ENCODE assay signal across 18 cellular contexts in the genomic region with DNA sequence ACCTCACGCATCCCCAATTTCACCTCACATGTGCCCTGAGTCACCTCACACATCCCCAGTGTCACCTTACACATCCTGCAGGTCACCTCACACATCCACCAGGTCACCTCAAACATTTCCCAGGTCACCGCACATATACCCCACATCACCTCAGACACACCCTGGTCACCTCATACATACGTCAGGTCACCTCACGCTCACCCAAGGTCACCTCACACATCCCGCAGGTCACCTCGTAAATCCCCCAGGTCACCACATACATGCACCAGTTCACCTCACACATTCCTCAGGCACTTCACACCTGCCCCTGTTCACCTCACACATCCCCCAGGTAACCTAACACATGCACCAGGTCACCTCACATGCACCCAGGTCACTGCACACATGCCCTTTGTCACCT.
DNase-seq lines count a peak whose midpoint lies in the region; ATAC-seq, FAIRE-seq and TF ChIP-seq lines count a peak whose summit lies in the region.
"Had no signal": no experiment of that assay in that cellular context is flagged by ENCODE, and none has a peak within 500 bp of the region (broad histone marks: within the 10 kb centered on the region; RNA-seq: fewer than 3 reads in every experiment).

No MANE protein-coding gene starts in this region.

- no peak overlapping the region for H2AFZ ChIP-seq in HepG2 (ENCODE audit: low read length)
- H2AFZ ChIP-seq: GM23248 had no signal

- H3K9ac ChIP-seq in HepG2 (ENCODE audit: insufficient read depth, low read depth, low read length): no peak overlapping the region
- H3K9ac ChIP-seq: GM23248, KMS-11 had no signal

- TF ChIP-seq EP300 in HepG2 (IDR thresholded peaks at IDR 0.05; ENCODE audit: low read depth in 2 of 2, low read length in 2 of 2): no peak
- TF ChIP-seq EP300 in HepG2 (CRISPR knock-in tag; IDR thresholded peaks at IDR 0.05; ENCODE audit: borderline replicate concordance): no peak

- H4K20me1 ChIP-seq in HepG2 (ENCODE audit: insufficient read depth, low read length): no peaks in the 10 kb centered on the region

- H3K27ac ChIP-seq in KOPT-K1 (ENCODE audit: low read depth, low read length, poor library complexity, severe bottlenecking) (peak overlapping the region; percentile 66), HepG2 (ENCODE audit: extremely low read length, insufficient read depth, low read length) (no peak overlapping the region)
- H3K27ac ChIP-seq: GM23248, KMS-11 had no signal

- H3K4me1 Mint-ChIP-seq in natural killer cell treated with Interleukin-12 subunit alpha and Interleukin-12 subunit beta and Interleukin-15 and Interleukin-18, amount 100 ng/mL, for 72 hours (ENCODE audit: low read depth in 2 of 2): peaks cover 19 to 21% of the 10 kb centered on the region in 2 donors
- H3K4me1 Mint-ChIP-seq in natural killer cell: peaks cover 0 to 4% of the 10 kb centered on the region in 2 donors

- no peaks in the 10 kb centered on the region for H3K36me3 Mint-ChIP-seq in natural killer cell treated with Interleukin-12 subunit alpha and Interleukin-12 subunit beta and Interleukin-15 and Interleukin-18, amount 100 ng/mL, for 72 hours
- no peaks in the 10 kb centered on the region for H3K36me3 Mint-ChIP-seq in natural killer cell

- intact Hi-C loops in natural killer cell (cut with micrococcal nuclease): no loop called here
- intact Hi-C loops in HepG2 (cut with micrococcal nuclease; ENCODE audit: unreplicated experiment): no loop called here

- CTCF ChIA-PET in HepG2 (lab: Yijun Ruan, JAX; ENCODE audit: low intra/inter-chr PET ratio, low total read pairs): no interaction called here

- no peak overlapping the region for H3K4me3 Mint-ChIP-seq in natural killer cell treated with Interleukin-12 subunit alpha and Interleukin-12 subunit beta and Interleukin-15 and Interleukin-18, amount 100 ng/mL, for 72 hours
- no peak overlapping the region for H3K4me3 Mint-ChIP-seq in natural killer cell
- H3K4me3 Mint-ChIP-seq: CD4-positive, alpha-beta T cell had no signal

- DNase-seq in natural killer cell treated with Interleukin-12 subunit alpha and Interleukin-12 subunit beta and Interleukin-15 and Interleukin-18, amount 100 ng/mL, for 72 hours (ENCODE audit: low spot score): no peak
- DNase-seq in natural killer cell (no peak), HepG2 (ENCODE audit: low spot score) (no peak), NCI-H510A treated with DMSO at 0.1 percent for 48 hours (lab: John Stamatoyannopoulos, UW) (no peak), amygdala (lab: John Stamatoyannopoulos, UW) (no peak)
- DNase-seq: 8988T; BE2C; C1 segment of cervical spinal cord; CD4-positive, alpha-beta T cell; DMS79; GF-D8; GM23248 had no signal

- H3K9me3 ChIP-seq in KOPT-K1 (ENCODE audit: insufficient read depth, low read length, poor library complexity, severe bottlenecking) (no peaks in the 10 kb centered on the region), HepG2 (ENCODE audit: low read length) (no peaks in the 10 kb centered on the region)
- H3K9me3 ChIP-seq: BE2C, HAP-1 had no signal

- TF ChIP-seq RAD21 in HepG2 (CRISPR knock-in tag; IDR thresholded peaks at IDR 0.05): no peak

- H3K27me3 Mint-ChIP-seq in natural killer cell treated with Interleukin-12 subunit alpha and Interleukin-12 subunit beta and Interleukin-15 and Interleukin-18, amount 100 ng/mL, for 72 hours: peaks cover 33 to 39% of the 10 kb centered on the region in 2 donors
- H3K27me3 Mint-ChIP-seq in natural killer cell (ENCODE audit: low read depth in 2 of 2): peaks cover 27 to 35% of the 10 kb centered on the region in 2 donors

- H3K36me3 ChIP-seq in KOPT-K1 (ENCODE audit: insufficient read depth, low read length): peaks cover 16% of the 10 kb centered on the region; the same call in 1 of the 2 replicates
- H3K36me3 ChIP-seq in HepG2 (replicated peaks in 1 of 2; ENCODE audit: control insufficient read depth in 1 of 2, insufficient read depth in 2 of 2, low read length in 2 of 2): no peaks in the 10 kb centered on the region
- H3K36me3 ChIP-seq: BE2C, HAP-1 had no signal

- peak; percentile 31 to 55 for ATAC-seq in natural killer cell treated with Interleukin-12 subunit alpha and Interleukin-12 subunit beta and Interleukin-15 and Interleukin-18, amount 100 ng/mL, for 72 hours
- ATAC-seq in natural killer cell (no peak), HepG2 (no peak), HG02970 (IDR thresholded peaks at IDR 0.05; ENCODE audit: low FRiP score, unreplicated experiment) (no peak), HG03439 (IDR thresholded peaks at IDR 0.05; ENCODE audit: unreplicated experiment) (no peak)

- in situ Hi-C loops in HepG2 (cut with HindIII; ENCODE audit: extremely low pct_ligation_motif_present, low pct_unique_long_range_greater_than_20kb): no loop called here

- peaks cover 0 to 9% of the 10 kb centered on the region in 2 experiments; a peak in 2 of 5 replicates for H3K27me3 ChIP-seq in HepG2 (ENCODE audit: control insufficient read depth in 1 of 2, insufficient read depth in 2 of 2, low read length in 2 of 2)

- no peak for TF ChIP-seq CTCF in natural killer cell (IDR thresholded peaks at IDR 0.05)
- no peak for TF ChIP-seq CTCF in HepG2 (CRISPR knock-in tag; IDR thresholded peaks at IDR 0.05)

- H3K4me1 ChIP-seq in HepG2 (ENCODE audit: insufficient read depth, low read length): no peaks in the 10 kb centered on the region
- H3K4me1 ChIP-seq: BE2C, HAP-1 had no signal

- H3K79me2 ChIP-seq in HepG2 (ENCODE audit: insufficient read depth, low read length): no peaks in the 10 kb centered on the region

- H3K9me3 Mint-ChIP-seq in natural killer cell treated with Interleukin-12 subunit alpha and Interleukin-12 subunit beta and Interleukin-15 and Interleukin-18, amount 100 ng/mL, for 72 hours: no peaks in the 10 kb centered on the region
- no peaks in the 10 kb centered on the region for H3K9me3 Mint-ChIP-seq in natural killer cell
- H3K9me3 Mint-ChIP-seq: CD4-positive, alpha-beta T cell had no signal

- H3K4me3 ChIP-seq in HepG2 (replicated peaks in 1 of 3; ENCODE audit: insufficient read depth in 1 of 3, low read depth in 2 of 3, low read length in 3 of 3): no peak overlapping the region
- H3K4me3 ChIP-seq: GM23248, HAP-1 had no signal

- peak overlapping the region; percentile 14 to 36 for H3K27ac Mint-ChIP-seq in natural killer cell treated with Interleukin-12 subunit alpha and Interleukin-12 subunit beta and Interleukin-15 and Interleukin-18, amount 100 ng/mL, for 72 hours
- no peak overlapping the region for H3K27ac Mint-ChIP-seq in natural killer cell
- H3K27ac Mint-ChIP-seq: CD4-positive, alpha-beta T cell had no signal

- H3K4me2 ChIP-seq in HepG2 (ENCODE audit: low read depth, low read length): no peak overlapping the region
- H3K4me2 ChIP-seq: KMS-11 had no signal

- POLR2A ChIA-PET in HepG2 (lab: Yijun Ruan, JAX): no interaction called here

- no peak for FAIRE-seq in HepG2 (lab: Jason Lieb, UNC)
- FAIRE-seq: GM19239 had no signal

- BruUV-seq in HepG2 (replicated peaks; lab: Mats Ljungman, UMichigan): no TSS peak

- TF ChIP-seq POLR2A in HepG2 (IDR thresholded peaks at IDR 0.05; ENCODE audit: insufficient read depth in 1 of 2, low read depth in 2 of 2, low read length in 2 of 2): no peak

- WGBS in HepG2 (ENCODE audit: low lambda C conversion rate): 7% methylated on average over 6 of the region's 6 CpGs

TF ChIP-seq in HepG2, 621 proteins besides CTCF, POLR2A, EP300 and RAD21:
- TF ChIP-seq MIER3 (CRISPR knock-in tag; IDR thresholded peaks at IDR 0.05; ENCODE audit: borderline replicate concordance): no peak
- TF ChIP-seq ZNF205 (CRISPR knock-in tag; IDR thresholded peaks at IDR 0.05): no peak
- no peak for TF ChIP-seq HCFC1 (IDR thresholded peaks at IDR 0.05; ENCODE audit: low read depth, low read length)
- no peak for TF ChIP-seq NRL (CRISPR knock-in tag; IDR thresholded peaks at IDR 0.05; ENCODE audit: borderline replicate concordance)
- no peak for TF ChIP-seq NR2F1 (CRISPR knock-in tag; IDR thresholded peaks at IDR 0.05)
- TF ChIP-seq, protein P1, sequence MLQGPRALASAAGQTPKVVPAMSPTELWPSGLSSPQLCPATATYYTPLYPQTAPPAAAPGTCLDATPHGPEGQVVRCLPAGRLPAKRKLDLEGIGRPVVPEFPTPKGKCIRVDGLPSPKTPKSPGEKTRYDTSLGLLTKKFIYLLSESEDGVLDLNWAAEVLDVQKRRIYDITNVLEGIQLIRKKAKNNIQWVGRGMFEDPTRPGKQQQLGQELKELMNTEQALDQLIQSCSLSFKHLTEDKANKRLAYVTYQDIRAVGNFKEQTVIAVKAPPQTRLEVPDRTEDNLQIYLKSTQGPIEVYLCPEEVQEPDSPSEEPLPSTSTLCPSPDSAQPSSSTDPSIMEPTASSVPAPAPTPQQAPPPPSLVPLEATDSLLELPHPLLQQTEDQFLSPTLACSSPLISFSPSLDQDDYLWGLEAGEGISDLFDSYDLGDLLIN (CRISPR knock-in tag; IDR thresholded peaks at IDR 0.05; ENCODE audit: borderline replicate concordance): no peak
- TF ChIP-seq, protein P2, sequence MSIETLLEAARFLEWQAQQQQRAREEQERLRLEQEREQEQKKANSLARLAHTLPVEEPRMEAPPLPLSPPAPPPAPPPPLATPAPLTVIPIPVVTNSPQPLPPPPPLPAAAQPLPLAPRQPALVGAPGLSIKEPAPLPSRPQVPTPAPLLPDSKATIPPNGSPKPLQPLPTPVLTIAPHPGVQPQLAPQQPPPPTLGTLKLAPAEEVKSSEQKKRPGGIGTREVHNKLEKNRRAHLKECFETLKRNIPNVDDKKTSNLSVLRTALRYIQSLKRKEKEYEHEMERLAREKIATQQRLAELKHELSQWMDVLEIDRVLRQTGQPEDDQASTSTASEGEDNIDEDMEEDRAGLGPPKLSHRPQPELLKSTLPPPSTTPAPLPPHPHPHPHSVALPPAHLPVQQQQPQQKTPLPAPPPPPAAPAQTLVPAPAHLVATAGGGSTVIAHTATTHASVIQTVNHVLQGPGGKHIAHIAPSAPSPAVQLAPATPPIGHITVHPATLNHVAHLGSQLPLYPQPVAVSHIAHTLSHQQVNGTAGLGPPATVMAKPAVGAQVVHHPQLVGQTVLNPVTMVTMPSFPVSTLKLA (IDR thresholded peaks at IDR 0.05): peak; percentile 76; the same call in 1 of the 2 replicates
TF ChIP-seq in HepG2: peak in this region for 1.

Comparison
In these comparisons a context has a peak if more than half of its experiments do, and no peak if none do; other contexts are left out.
1. ATAC-seq: peak in natural killer cell treated with Interleukin-12 subunit alpha and Interleukin-12 subunit beta and Interleukin-15 and Interleukin-18, amount 100 ng/mL, for 72 hours (2 of 2); none in natural killer cell (0 of 3), HepG2 (single experiment), HG02970 (single experiment) and HG03439 (single experiment).
2. H3K27ac Mint-ChIP-seq: peak in natural killer cell treated with Interleukin-12 subunit alpha and Interleukin-12 subunit beta and Interleukin-15 and Interleukin-18, amount 100 ng/mL, for 72 hours (2 of 2); none in natural killer cell (0 of 2).